In the genomic region with DNA sequence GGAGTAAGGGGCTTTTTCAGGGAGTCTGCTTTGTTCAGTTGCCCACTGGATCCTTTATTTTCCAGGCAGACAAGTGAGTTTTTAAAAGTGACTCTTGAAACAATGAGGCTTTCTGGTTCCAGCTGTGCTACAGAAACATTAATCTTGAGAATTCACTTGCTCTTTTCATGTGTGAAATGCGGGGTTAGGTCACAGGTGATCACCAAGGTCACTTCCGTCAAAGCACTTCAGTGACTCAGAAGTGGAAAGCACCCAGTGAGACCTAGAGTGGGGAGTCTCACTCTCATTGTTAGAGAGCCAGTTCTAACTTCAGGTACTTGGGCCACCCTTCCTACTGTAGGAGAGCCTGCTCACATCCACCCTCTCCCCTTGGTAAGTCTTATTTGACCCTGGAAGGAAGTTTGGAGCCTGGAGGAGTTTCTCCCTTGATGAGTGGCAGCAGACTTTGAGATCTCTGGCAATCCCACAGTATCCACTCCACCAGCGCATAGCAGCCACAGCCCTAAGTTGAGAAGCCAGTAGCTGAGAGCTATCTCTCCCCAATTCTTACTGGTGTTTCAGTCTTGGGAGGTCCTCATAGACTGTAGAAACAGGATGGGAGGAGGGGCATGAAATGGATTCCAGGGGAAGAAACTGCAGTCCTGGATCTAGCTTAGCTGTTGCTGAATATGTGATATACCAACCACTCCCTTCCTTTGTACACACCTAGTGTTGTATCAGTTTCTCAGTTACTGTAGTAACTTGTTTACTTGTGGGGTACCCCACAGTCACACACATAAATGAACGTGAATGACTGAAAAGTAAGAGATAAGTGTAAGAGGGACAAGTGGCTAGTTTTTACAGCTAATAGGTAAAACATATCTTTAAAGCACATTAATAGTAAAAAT, we compare ENCODE assay signal across 8 cellular contexts. TPM values are rescaled to one million over a fixed set of nuclear protein-coding genes. Genes with fewer than 3 reads are reported as not detected.
A peak's percentile ranks its signal among the peaks of the same experiment; 100 is the strongest.
DNase-seq lines count a peak whose midpoint lies in the region; ATAC-seq and TF ChIP-seq lines count a peak whose summit lies in the region.

No MANE protein-coding gene starts in this region.

- 62 to 74% methylated on average over 4 of the region's 4 CpGs for WGBS in heart right ventricle, 2 donors

- DNase-seq in GM12864 (ENCODE audit: low read depth) (peak; percentile 84), HT1080 (ENCODE audit: low read depth) (peak; percentile 36), heart right ventricle (no peak), SK-N-DZ (ENCODE audit: low spot score) (no peak), NK-92 (lab: John Stamatoyannopoulos, UW; ENCODE audit: unreplicated experiment) (no peak), epidermal melanocyte (ENCODE audit: insufficient read length, low spot score) (no peak)
- DNase-seq in effector memory CD8-positive, alpha-beta T cell = no peak

- no peaks in the 10 kb centered on the region for H3K36me3 ChIP-seq in heart right ventricle

- H3K36me3 Mint-ChIP-seq in effector memory CD8-positive, alpha-beta T cell (ENCODE audit: insufficient read depth) = no peaks in the 10 kb centered on the region

- peaks cover 8 to 9% of the 10 kb centered on the region in 2 donors for H3K4me1 Mint-ChIP-seq in effector memory CD8-positive, alpha-beta T cell (ENCODE audit: low read depth in 2 of 2)

- H3K27me3 Mint-ChIP-seq in effector memory CD8-positive, alpha-beta T cell = peaks cover 79 to 94% of the 10 kb centered on the region in 2 donors

- no peak for TF ChIP-seq CTCF in GM12864 (IDR thresholded peaks at IDR 0.05; ENCODE audit: low read depth, low read length, missing control alignments)
- no peak for TF ChIP-seq CTCF in heart right ventricle (IDR thresholded peaks at IDR 0.05)

- no peaks in the 10 kb centered on the region for H3K9me3 ChIP-seq in heart right ventricle

- no peak overlapping the region for H3K27ac Mint-ChIP-seq in effector memory CD8-positive, alpha-beta T cell

- H3K27ac ChIP-seq in heart right ventricle = no peak overlapping the region

- intact Hi-C loops in heart right ventricle (cut with DNase I) = no loop called here

- peak; percentile 97 for ATAC-seq in GM21529 (IDR thresholded peaks at IDR 0.05; ENCODE audit: unreplicated experiment)
- ATAC-seq in effector memory CD8-positive, alpha-beta T cell (replicated peaks) = peak; percentile 90
- no peak for ATAC-seq in heart right ventricle

- H3K4me3 Mint-ChIP-seq in effector memory CD8-positive, alpha-beta T cell = no peak overlapping the region

- H3K9me3 Mint-ChIP-seq in effector memory CD8-positive, alpha-beta T cell = no peaks in the 10 kb centered on the region

- H3K4me3 ChIP-seq in GM12864 (ENCODE audit: low read depth, low read length) (no peak overlapping the region), heart right ventricle (no peak overlapping the region)

- H3K4me1 ChIP-seq in heart right ventricle = peaks cover 0 to 27% (median 15%) of the 10 kb centered on the region in 9 donors

- peaks cover 0 to 89% (median 81%) of the 10 kb centered on the region in 7 donors for H3K27me3 ChIP-seq in heart right ventricle

RNA-seq across cellular contexts. Expression of a gene that starts 3.1 kb away (rescaled TPM):
- not detected in 2 replicates for total RNA-seq in HT1080 (2014; rRNA removed; shearing (Covaris generic))
- not detected in 2 replicates for polyA plus RNA-seq in HT1080 (2015; cell fraction: cytosol; rRNA removed)
- 0.08 and 0.60 TPM in 2 replicates for polyA plus RNA-seq in HT1080 (2015; cell fraction: nucleus; rRNA removed)
- under 1 TPM in 7 of 10 donors, not detected in 3; 0.14 to 0.35 (median 0.19) TPM for total RNA-seq in heart right ventricle
- polyA plus RNA-seq in heart right ventricle = under 1 TPM; 0.22 to 0.28 TPM
- not detected in 2 replicates for polyA plus RNA-seq in SK-N-DZ (2014; cell fraction: cytosol; rRNA removed)
- 0.06 TPM in 1 of 2 replicates, not detected in the other for polyA plus RNA-seq in SK-N-DZ (2014; cell fraction: nucleus; rRNA removed)

RNA-seq across cellular contexts. Expression of a gene that starts 27.4 kb away (rescaled TPM):
- 18.8 and 22.6 TPM in 2 replicates for total RNA-seq in HT1080 (2014; rRNA removed; shearing (Covaris generic))
- 19.2 and 21.3 TPM in 2 replicates for polyA plus RNA-seq in HT1080 (2015; cell fraction: cytosol; rRNA removed)
- polyA plus RNA-seq in HT1080 (2015; cell fraction: nucleus; rRNA removed) = 48.0 and 69.4 TPM in 2 replicates
- total RNA-seq in heart right ventricle = 10 to 100 TPM; 20.7 to 50.9 (median 37.4) TPM
- polyA plus RNA-seq in heart right ventricle = 10 to 100 TPM in 1 of 2 donors, 1 to 10 TPM in 1; 8.2 to 33.9 TPM
- 10.2 and 14.2 TPM in 2 replicates for polyA plus RNA-seq in SK-N-DZ (2014; cell fraction: cytosol; rRNA removed)
- polyA plus RNA-seq in SK-N-DZ (2014; cell fraction: nucleus; rRNA removed) = 13.1 and 18.0 TPM in 2 replicates

Comparison
In these comparisons a context has a peak if more than half of its experiments do, and no peak if none do; other contexts are left out.
1. DNase-seq: peak in GM12864 (single experiment) and HT1080 (single experiment); none in effector memory CD8-positive, alpha-beta T cell (0 of 3), heart right ventricle (0 of 2), SK-N-DZ (single experiment), NK-92 (single experiment) and epidermal melanocyte (single experiment).
2. ATAC-seq: peak in GM21529 (single experiment) and effector memory CD8-positive, alpha-beta T cell (single experiment); none in heart right ventricle (0 of 8).